Comparison of ENCODE assay signal across 38 cellular contexts in genomic region chr19:39631626-39632025, GRCh38. TPM values are rescaled to one million over a fixed set of nuclear protein-coding genes. Genes with fewer than 3 reads are reported as not detected.
"Had no signal": no experiment of that assay in that cellular context is flagged by ENCODE, and none has a peak within 500 bp of the region (broad histone marks: within the 10 kb centered on the region; RNA-seq: fewer than 3 reads in every experiment).

No MANE protein-coding gene starts in this region.

- H3K9me3 ChIP-seq: adrenal gland, body of pancreas, esophagus squamous epithelium had no signal

- H3K4me1 Mint-ChIP-seq: activated B cell treated with CpG ODN at 0.5 μM for 24 hours; activated naive CD4-positive, alpha-beta T cell treated with anti-CD3 and anti-CD28 coated beads, Interleukin-2, amount 50 U/mL, for 24 hours; activated naive CD8-positive, alpha-beta T cell treated with anti-CD3 and anti-CD28 coated beads for 36 hours; activated naive CD8-positive, alpha-beta T cell treated with anti-CD3 and anti-CD28 coated beads, Interleukin-2, amount 50 U/mL, for 24 hours; activated T-helper 17 cell treated with anti-CD3 and anti-CD28 coated beads, Interleukin-2, amount 50 U/mL, for 72 hours; T-helper 17 cell had no signal

- H3K27ac ChIP-seq: adrenal gland, body of pancreas, epithelial cell of prostate, esophagus squamous epithelium, gastroesophageal sphincter, heart right ventricle, WERI-Rb-1 had no signal

- H3K27ac Mint-ChIP-seq: activated B cell treated with CpG ODN at 0.5 μM for 24 hours; activated CD8-positive, alpha-beta T cell treated with anti-CD3 and anti-CD28 coated beads for 36 hours; activated naive CD4-positive, alpha-beta T cell treated with anti-CD3 and anti-CD28 coated beads for 36 hours; activated naive CD4-positive, alpha-beta T cell treated with anti-CD3 and anti-CD28 coated beads, Interleukin-2, amount 50 U/mL, for 24 hours; activated naive CD8-positive, alpha-beta T cell treated with anti-CD3 and anti-CD28 coated beads for 36 hours; activated naive CD8-positive, alpha-beta T cell treated with anti-CD3 and anti-CD28 coated beads, Interleukin-2, amount 50 U/mL, for 24 hours; activated T-helper 17 cell treated with anti-CD3 and anti-CD28 coated beads, Interleukin-2, amount 50 U/mL, for 72 hours; effector memory CD8-positive, alpha-beta T cell; T-helper 17 cell; T-helper 2 cell treated with Interferon-gamma antibody and Interleukin-4, amounts not matched to agents 5 μg/mL and 100 μg/mL, for 36 hours had no signal

- H3K4me1 ChIP-seq: adrenal gland, body of pancreas, esophagus squamous epithelium, gastroesophageal sphincter, heart right ventricle had no signal

- FAIRE-seq: colon had no signal

- H3K4me3 Mint-ChIP-seq: activated B cell treated with CpG ODN at 0.5 μM for 24 hours; activated CD8-positive, alpha-beta T cell treated with anti-CD3 and anti-CD28 coated beads for 36 hours; activated naive CD4-positive, alpha-beta T cell treated with anti-CD3 and anti-CD28 coated beads for 36 hours; activated naive CD4-positive, alpha-beta T cell treated with anti-CD3 and anti-CD28 coated beads, Interleukin-2, amount 50 U/mL, for 24 hours; activated naive CD8-positive, alpha-beta T cell treated with anti-CD3 and anti-CD28 coated beads for 36 hours; activated naive CD8-positive, alpha-beta T cell treated with anti-CD3 and anti-CD28 coated beads, Interleukin-2, amount 50 U/mL, for 24 hours; activated T-cell treated with anti-CD3 and anti-CD28 coated beads, Interleukin-2, amount 50 U/mL, for 4 hours; activated T-helper 17 cell treated with anti-CD3 and anti-CD28 coated beads, Interleukin-2, amount 50 U/mL, for 72 hours; effector memory CD8-positive, alpha-beta T cell; T-helper 17 cell; T-helper 2 cell treated with Interferon-gamma antibody and Interleukin-4, amounts not matched to agents 5 μg/mL and 100 μg/mL, for 36 hours had no signal

- ATAC-seq: activated CD4-positive, CD25-positive, alpha-beta regulatory T cell treated with anti-CD3 and anti-CD28 coated beads, Interleukin-2, amount 50 U/mL, for 24 hours; activated CD8-positive, alpha-beta T cell treated with anti-CD3 and anti-CD28 coated beads for 36 hours; activated naive CD8-positive, alpha-beta T cell treated with anti-CD3 and anti-CD28 coated beads, Interleukin-2, amount 50 U/mL, for 24 hours; activated T-cell treated with anti-CD3 and anti-CD28 coated beads, Interleukin-2, amount 50 U/mL, for 4 hours; activated T-helper 17 cell treated with anti-CD3 and anti-CD28 coated beads, Interleukin-2, amount 50 U/mL, for 72 hours; body of pancreas; effector memory CD8-positive, alpha-beta T cell; gastroesophageal sphincter; heart right ventricle; T-helper 17 cell had no signal

- H3K36me3 Mint-ChIP-seq: activated naive CD8-positive, alpha-beta T cell treated with anti-CD3 and anti-CD28 coated beads for 36 hours had no signal

- H3K4me3 ChIP-seq: adrenal gland, body of pancreas, esophagus squamous epithelium, gastroesophageal sphincter, heart right ventricle had no signal

- DNase-seq: activated B cell treated with CpG ODN at 0.5 μM for 24 hours; activated CD4-positive, alpha-beta T cell treated with anti-CD3 and anti-CD28 coated beads for 48 hours; activated CD4-positive, alpha-beta T cell treated with anti-CD3 and anti-CD28 coated beads, Interleukin-2, amount 50 U/mL, for 1 hour; activated CD4-positive, alpha-beta T cell treated with anti-CD3 and anti-CD28 coated beads, Interleukin-2, amount 50 U/mL, for 48 hours; activated CD8-positive, alpha-beta memory T cell treated with anti-CD3 and anti-CD28 coated beads for 24 hours; activated CD8-positive, alpha-beta T cell treated with anti-CD3 and anti-CD28 coated beads for 36 hours; activated effector memory CD4-positive, alpha-beta T cell treated with Interleukin-2 at 50 U/mL for 16 hours; activated naive CD4-positive, alpha-beta T cell treated with anti-CD3 and anti-CD28 coated beads for 36 hours; activated naive CD8-positive, alpha-beta T cell treated with anti-CD3 and anti-CD28 coated beads for 36 hours; activated naive CD8-positive, alpha-beta T cell treated with anti-CD3 and anti-CD28 coated beads, Interleukin-2, amount 50 U/mL, for 24 hours; activated T-cell treated with anti-CD3 and anti-CD28 coated beads, Interleukin-2, amount 50 U/mL, for 4 hours; adrenal gland; amygdala; aorta; body of pancreas; caudate nucleus; cortex of kidney; dermis blood vessel endothelial cell; effector CD4-positive, alpha-beta T cell; effector memory CD8-positive, alpha-beta T cell; esophagus squamous epithelium; foreskin melanocyte; heart right ventricle; T-helper 17 cell; T1000; WERI-Rb-1 had no signal

- H3K9me3 Mint-ChIP-seq: activated CD8-positive, alpha-beta T cell treated with anti-CD3 and anti-CD28 coated beads for 36 hours; activated naive CD4-positive, alpha-beta T cell treated with anti-CD3 and anti-CD28 coated beads for 36 hours; activated naive CD4-positive, alpha-beta T cell treated with anti-CD3 and anti-CD28 coated beads, Interleukin-2, amount 50 U/mL, for 24 hours; activated naive CD8-positive, alpha-beta T cell treated with anti-CD3 and anti-CD28 coated beads, Interleukin-2, amount 50 U/mL, for 24 hours; activated T-cell treated with anti-CD3 and anti-CD28 coated beads, Interleukin-2, amount 50 U/mL, for 4 hours; activated T-helper 17 cell treated with anti-CD3 and anti-CD28 coated beads, Interleukin-2, amount 50 U/mL, for 72 hours; effector memory CD8-positive, alpha-beta T cell; T-helper 2 cell treated with Interferon-gamma antibody and Interleukin-4, amounts not matched to agents 5 μg/mL and 100 μg/mL, for 36 hours had no signal

- H3K36me3 ChIP-seq: adrenal gland, esophagus squamous epithelium, gastroesophageal sphincter, heart right ventricle, WERI-Rb-1 had no signal

RNA-seq across cellular contexts. Expression of gene LGALS16, which starts 24.1 kb away (rescaled TPM):
- total RNA-seq: activated B cell treated with CpG ODN at 0.5 μM for 24 hours; activated CD8-positive, alpha-beta T cell treated with anti-CD3 and anti-CD28 coated beads for 36 hours; activated naive CD4-positive, alpha-beta T cell treated with anti-CD3 and anti-CD28 coated beads for 36 hours; activated naive CD8-positive, alpha-beta T cell treated with anti-CD3 and anti-CD28 coated beads for 36 hours; activated T-cell treated with anti-CD3 and anti-CD28 coated beads, Interleukin-2, amount 50 U/mL, for 4 hours; activated T-helper 17 cell treated with anti-CD3 and anti-CD28 coated beads, Interleukin-2, amount 50 U/mL, for 72 hours; adrenal gland; aorta; body of pancreas; chondrocyte; dermis blood vessel endothelial cell; esophagus squamous epithelium; fibroblast of lung; fibroblast of villous mesenchyme; gastroesophageal sphincter; glomerular endothelial cell; heart right ventricle; T-helper 17 cell had no signal
- polyA plus RNA-seq: adrenal gland, aorta, esophagus, fibroblast of lung, heart right ventricle had no signal

RNA-seq across cellular contexts. Expression of gene LGALS13, which starts 29.3 kb away (rescaled TPM):
- total RNA-seq: activated B cell treated with CpG ODN at 0.5 μM for 24 hours; activated CD8-positive, alpha-beta T cell treated with anti-CD3 and anti-CD28 coated beads for 36 hours; activated naive CD4-positive, alpha-beta T cell treated with anti-CD3 and anti-CD28 coated beads for 36 hours; activated naive CD8-positive, alpha-beta T cell treated with anti-CD3 and anti-CD28 coated beads for 36 hours; activated T-cell treated with anti-CD3 and anti-CD28 coated beads, Interleukin-2, amount 50 U/mL, for 4 hours; activated T-helper 17 cell treated with anti-CD3 and anti-CD28 coated beads, Interleukin-2, amount 50 U/mL, for 72 hours; adrenal gland; aorta; body of pancreas; chondrocyte; dermis blood vessel endothelial cell; esophagus squamous epithelium; fibroblast of lung; fibroblast of villous mesenchyme; gastroesophageal sphincter; glomerular endothelial cell; heart right ventricle; T-helper 17 cell had no signal
- polyA plus RNA-seq: adrenal gland, aorta, esophagus, fibroblast of lung, heart right ventricle had no signal
